Comparison of ENCODE assay signal across 7 cellular contexts in the genomic region with DNA sequence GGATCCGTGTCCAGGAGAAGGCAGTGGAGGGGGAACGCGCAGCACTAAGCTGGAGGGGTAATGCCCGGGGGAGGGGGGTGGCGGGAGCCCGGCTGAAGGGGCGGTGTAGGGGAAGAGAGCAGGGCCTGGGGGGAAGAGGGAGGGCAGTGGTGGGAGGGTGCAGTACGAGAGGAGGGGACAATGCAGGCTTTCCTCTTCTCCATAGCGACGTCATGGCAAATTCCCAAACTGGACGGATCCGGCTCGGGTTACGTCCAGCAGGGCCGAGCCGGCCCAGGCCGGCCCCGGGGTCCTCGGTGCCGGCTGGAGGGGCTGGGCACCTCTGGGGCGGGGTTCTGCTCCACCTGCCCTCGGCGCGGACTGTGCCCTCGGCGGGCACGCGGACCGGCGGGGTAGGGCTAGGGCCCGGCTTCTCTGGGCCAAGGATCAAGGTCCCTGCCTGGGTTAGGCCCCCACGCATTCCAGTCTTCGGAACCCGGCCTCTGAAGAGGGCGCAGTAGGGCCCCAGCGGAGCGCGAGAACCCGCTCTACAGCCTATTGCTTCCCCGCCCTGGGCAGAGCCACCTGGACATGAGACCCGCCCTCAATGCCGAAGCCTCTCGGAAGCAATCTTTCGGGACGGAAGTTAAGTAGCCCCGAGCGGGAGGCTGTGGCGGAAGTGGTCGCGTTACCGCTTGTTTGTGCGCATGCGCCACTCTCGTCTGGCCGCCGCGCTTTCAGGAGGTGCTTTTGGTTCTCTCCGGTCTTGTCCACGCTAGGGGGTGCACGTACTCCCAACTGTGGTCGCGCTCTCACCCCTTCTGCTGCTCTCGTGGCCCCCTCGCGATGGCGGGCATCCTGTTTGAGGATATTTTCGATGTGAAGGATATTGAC. TPM values are rescaled to one million over a fixed set of nuclear protein-coding genes. Genes with fewer than 3 reads are reported as not detected.
DNase-seq lines count a peak whose midpoint lies in the region; ATAC-seq and TF ChIP-seq lines count a peak whose summit lies in the region.

No MANE protein-coding gene starts in this region.

- H3K9me2 ChIP-seq in hepatocyte (replicated peaks; ENCODE audit: insufficient read depth), result no peaks in the 10 kb centered on the region

- H3K27me3 ChIP-seq in hepatocyte, result no peaks in the 10 kb centered on the region

- peak; percentile 81 for ATAC-seq in GM18502 (IDR thresholded peaks at IDR 0.05; ENCODE audit: poor library complexity, unreplicated experiment)
- ATAC-seq in HG02970 (IDR thresholded peaks at IDR 0.05; ENCODE audit: low FRiP score, unreplicated experiment), result peak; percentile 82

- in situ Hi-C loops in astrocyte of the cerebellum (cut with HindIII; ENCODE audit: low sequenced_read_pairs), result no loop called here

- H3K9me3 ChIP-seq in hepatocyte (ENCODE audit: low read depth), result no peaks in the 10 kb centered on the region

- H2AFZ ChIP-seq in hepatocyte, result peak overlapping the region; percentile 42

- H3K79me2 ChIP-seq in hepatocyte, result peaks cover 43% of the 10 kb centered on the region

- peaks cover 26% of the 10 kb centered on the region for H3K4me1 ChIP-seq in hepatocyte (ENCODE audit: insufficient read depth)

- under 1% methylated on average over 34 of the region's 67 CpGs for WGBS in hepatocyte (ENCODE audit: low lambda C conversion rate, missing lambda C conversion rate)

- peak overlapping the region; percentile 98 for H3K4me2 ChIP-seq in hepatocyte

- TF ChIP-seq CTCF in astrocyte of the cerebellum (IDR thresholded peaks at IDR 0.05; ENCODE audit: low read depth, low read length, missing control alignments) (peak; percentile 56), hepatocyte (IDR thresholded peaks at IDR 0.05; ENCODE audit: poor library complexity) (peak; percentile 66)

- no peaks in the 10 kb centered on the region for H4K20me1 ChIP-seq in hepatocyte (ENCODE audit: insufficient read depth, poor library complexity, severe bottlenecking)

- peak overlapping the region; percentile 98 for H3K27ac ChIP-seq in hepatocyte

- H3K4me3 ChIP-seq in astrocyte of the cerebellum (ENCODE audit: low read depth, low read length) (peak overlapping the region; percentile 76), hepatocyte (peak overlapping the region; percentile 93)

- DNase-seq in NCI-H187 treated with DMSO at 0.1 percent for 48 hours (lab: John Stamatoyannopoulos, UW) (peak; percentile 80), T-helper 22 cell (ENCODE audit: low read depth) (peak; percentile 87), astrocyte of the cerebellum (ENCODE audit: low read depth) (peak; percentile 95), hepatocyte (ENCODE audit: low spot score) (peak; percentile 99), retina (peak; percentile 97)

- H3K36me3 ChIP-seq in hepatocyte (replicated peaks; ENCODE audit: insufficient read depth, low read depth), result no peaks in the 10 kb centered on the region

RNA-seq across cellular contexts. Expression of a gene that starts 1.4 kb away (rescaled TPM):
- 125 and 126 TPM in 2 replicates for total RNA-seq in hepatocyte
- polyA plus RNA-seq in hepatocyte, result 95.1 and 106 TPM in 2 replicates

RNA-seq across cellular contexts. Expression of a gene that starts 1.5 kb away (rescaled TPM):
- total RNA-seq in hepatocyte, result 11.8 and 12.3 TPM in 2 replicates
- polyA plus RNA-seq in hepatocyte, result 11.9 and 12.8 TPM in 2 replicates

RNA-seq across cellular contexts. Expression of a gene that starts 15.1 kb away (rescaled TPM):
- 1.5 and 1.8 TPM in 2 replicates for total RNA-seq in hepatocyte
- polyA plus RNA-seq in hepatocyte, result 4.0 and 5.2 TPM in 2 replicates

RNA-seq across cellular contexts. Expression of a gene that starts 16.9 kb away (rescaled TPM):
- 13.6 and 15.0 TPM in 2 replicates for total RNA-seq in hepatocyte
- polyA plus RNA-seq in hepatocyte, result 13.3 and 16.1 TPM in 2 replicates

RNA-seq across cellular contexts. Expression of a gene that starts 25.5 kb away (rescaled TPM):
- total RNA-seq in hepatocyte, result 12.6 and 17.7 TPM in 2 replicates
- 10.2 and 12.2 TPM in 2 replicates for polyA plus RNA-seq in hepatocyte

Comparison
In these comparisons a context has a peak if more than half of its experiments do, and no peak if none do; other contexts are left out.
1. Peak in every context shown above with its lines: DNase-seq, ATAC-seq, H3K4me3 ChIP-seq and H3K27ac ChIP-seq.